Comparison of ENCODE assay signal across 17 cellular contexts in the genomic region with DNA sequence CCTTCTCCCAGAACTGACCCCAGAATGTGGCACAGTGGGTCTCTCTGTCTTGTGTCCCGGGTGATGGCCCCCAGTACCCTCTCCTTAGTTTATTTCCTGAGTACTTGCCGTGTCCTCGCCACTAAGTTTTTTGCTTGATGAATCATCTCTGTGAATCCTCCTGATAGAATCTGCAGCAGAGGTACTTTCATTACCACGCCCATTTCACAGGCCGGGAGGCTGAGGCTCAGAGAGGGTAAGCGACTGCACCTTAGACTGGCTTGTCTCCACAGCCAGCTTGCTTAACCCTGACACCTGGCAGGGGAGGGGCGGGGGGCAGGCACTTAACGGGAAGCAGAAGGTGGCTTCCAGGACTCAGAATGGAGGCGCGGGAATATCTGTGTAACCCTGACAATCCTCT. TPM values are rescaled to one million over a fixed set of nuclear protein-coding genes. Genes with fewer than 3 reads are reported as not detected.
A peak's percentile ranks its signal among the peaks of the same experiment; 100 is the strongest.
DNase-seq lines count a peak whose midpoint lies in the region; ATAC-seq lines count a peak whose summit lies in the region.
"Had no signal": no experiment of that assay in that cellular context is flagged by ENCODE, and none has a peak within 500 bp of the region (broad histone marks: within the 10 kb centered on the region; RNA-seq: fewer than 3 reads in every experiment).

No MANE protein-coding gene starts in this region.

- CTCF ChIA-PET in activated CD4-positive, alpha-beta memory T cell treated with anti-CD3 and anti-CD28 coated beads for 36 hours (lab: Charles Lee): interaction anchor here (2.8 kb wide), 1 partner anchor 12 kb away, joined by 10 read pairs; no protein-coding TSS in a partner anchor

- POLR2A ChIA-PET in activated CD4-positive, alpha-beta memory T cell treated with anti-CD3 and anti-CD28 coated beads for 36 hours (lab: Charles Lee): no interaction called here

- no peak overlapping the region for H2AK5ac ChIP-seq in mesenchymal stem cell (ENCODE audit: low read length, severe bottlenecking)

- H3K27ac ChIP-seq in mesenchymal stem cell (ENCODE audit: low read length, poor library complexity, severe bottlenecking): no peak overlapping the region
- H3K27ac ChIP-seq: testis had no signal

- no peak overlapping the region for H4K91ac ChIP-seq in mesenchymal stem cell (ENCODE audit: low read length)

- no peaks in the 10 kb centered on the region for H3K36me3 Mint-ChIP-seq in activated T-cell treated with anti-CD3 and anti-CD28 coated beads, Interleukin-2, amount 50 U/mL, for 4 hours (ENCODE audit: insufficient read depth)
- H3K36me3 Mint-ChIP-seq in activated T-cell treated with anti-CD3 and anti-CD28 coated beads, Interleukin-2, amount 50 U/mL, for 24 hours (ENCODE audit: low read depth): no peaks in the 10 kb centered on the region
- H3K36me3 Mint-ChIP-seq in activated CD4-positive, alpha-beta memory T cell treated with anti-CD3 and anti-CD28 coated beads for 36 hours: no peaks in the 10 kb centered on the region
- H3K36me3 Mint-ChIP-seq: memory B cell had no signal

- H3K4me3 ChIP-seq in mesenchymal stem cell (ENCODE audit: insufficient read depth in 1 of 2, low read depth in 1 of 2, low read length in 2 of 2): no peak overlapping the region
- H3K4me3 ChIP-seq: testis had no signal

- H2BK12ac ChIP-seq in mesenchymal stem cell (ENCODE audit: low read length in 2 of 2): no peak overlapping the region

- peaks cover 7% of the 10 kb centered on the region for H3K9me3 ChIP-seq in mesenchymal stem cell (ENCODE audit: control insufficient read depth, low read length)
- H3K9me3 ChIP-seq: testis had no signal

- H3K18ac ChIP-seq in mesenchymal stem cell (ENCODE audit: low read depth in 1 of 2, low read length in 2 of 2): peak overlapping the region in 1 of 2 experiments; percentile 69

- peaks cover 2% of the 10 kb centered on the region for H3K4me1 Mint-ChIP-seq in activated T-cell treated with anti-CD3 and anti-CD28 coated beads, Interleukin-2, amount 50 U/mL, for 4 hours (ENCODE audit: low read depth)
- H3K4me1 Mint-ChIP-seq in activated T-cell treated with anti-CD3 and anti-CD28 coated beads, Interleukin-2, amount 50 U/mL, for 24 hours (ENCODE audit: low read depth): peaks cover 9% of the 10 kb centered on the region
- peaks cover 11% of the 10 kb centered on the region for H3K4me1 Mint-ChIP-seq in activated CD4-positive, alpha-beta memory T cell treated with anti-CD3 and anti-CD28 coated beads for 36 hours (ENCODE audit: low read depth)
- H3K4me1 Mint-ChIP-seq: memory B cell had no signal

- no peak overlapping the region for H3K27ac Mint-ChIP-seq in activated T-cell treated with anti-CD3 and anti-CD28 coated beads, Interleukin-2, amount 50 U/mL, for 24 hours
- no peak overlapping the region for H3K27ac Mint-ChIP-seq in activated CD4-positive, alpha-beta memory T cell treated with anti-CD3 and anti-CD28 coated beads for 36 hours
- H3K27ac Mint-ChIP-seq: dendritic cell treated with granulocyte-macrophage colony-stimulating factor and Interleukin-4, amounts not matched to agents 40 ng/mL and 50 ng/mL, for 4 days; memory B cell; nephron progenitor cell had no signal

- H3K79me1 ChIP-seq in mesenchymal stem cell (replicated peaks; ENCODE audit: low read length, poor library complexity, severe bottlenecking): no peaks in the 10 kb centered on the region

- no peak overlapping the region for H3K4me2 ChIP-seq in mesenchymal stem cell (ENCODE audit: low read length, poor library complexity, severe bottlenecking)

- peaks cover 18% of the 10 kb centered on the region for H3K4me1 ChIP-seq in mesenchymal stem cell (ENCODE audit: control insufficient read depth, insufficient read depth, low read depth, low read length)

- no peaks in the 10 kb centered on the region for H3K36me3 ChIP-seq in mesenchymal stem cell (ENCODE audit: control insufficient read depth in 1 of 2, insufficient read depth in 2 of 2, low read depth in 1 of 2, low read length in 2 of 2)

- no peak overlapping the region for H3K4me3 Mint-ChIP-seq in activated T-cell treated with anti-CD3 and anti-CD28 coated beads, Interleukin-2, amount 50 U/mL, for 4 hours
- no peak overlapping the region for H3K4me3 Mint-ChIP-seq in activated T-cell treated with anti-CD3 and anti-CD28 coated beads, Interleukin-2, amount 50 U/mL, for 24 hours
- no peak overlapping the region for H3K4me3 Mint-ChIP-seq in activated CD4-positive, alpha-beta memory T cell treated with anti-CD3 and anti-CD28 coated beads for 36 hours
- H3K4me3 Mint-ChIP-seq: dendritic cell treated with granulocyte-macrophage colony-stimulating factor and Interleukin-4, amounts not matched to agents 40 ng/mL and 50 ng/mL, for 4 days; memory B cell; nephron progenitor cell had no signal

- H4K8ac ChIP-seq in mesenchymal stem cell (ENCODE audit: low read length): no peak overlapping the region

- peak overlapping the region; percentile 8 for H2BK120ac ChIP-seq in mesenchymal stem cell (ENCODE audit: low read depth, low read length)

- H2BK15ac ChIP-seq in mesenchymal stem cell (ENCODE audit: low read depth, poor library complexity, severe bottlenecking): no peak overlapping the region

- 65% methylated on average over 10 of the region's 10 CpGs for WGBS in mesenchymal stem cell

- no peaks in the 10 kb centered on the region for H3K9me3 Mint-ChIP-seq in activated T-cell treated with anti-CD3 and anti-CD28 coated beads, Interleukin-2, amount 50 U/mL, for 4 hours
- H3K9me3 Mint-ChIP-seq in activated T-cell treated with anti-CD3 and anti-CD28 coated beads, Interleukin-2, amount 50 U/mL, for 24 hours: no peaks in the 10 kb centered on the region
- H3K9me3 Mint-ChIP-seq in activated CD4-positive, alpha-beta memory T cell treated with anti-CD3 and anti-CD28 coated beads for 36 hours: no peaks in the 10 kb centered on the region
- H3K9me3 Mint-ChIP-seq: dendritic cell treated with granulocyte-macrophage colony-stimulating factor and Interleukin-4, amounts not matched to agents 40 ng/mL and 50 ng/mL, for 4 days; memory B cell had no signal

- peak overlapping the region in 1 of 2 experiments; percentile 27 for H3K4ac ChIP-seq in mesenchymal stem cell (ENCODE audit: low read depth in 1 of 2, low read length in 2 of 2)

- H3K14ac ChIP-seq in mesenchymal stem cell (ENCODE audit: low read length in 2 of 2): peak overlapping the region in 1 of 2 experiments; percentile 94

- peak; percentile 80 to 84 for ATAC-seq in activated T-cell treated with anti-CD3 and anti-CD28 coated beads, Interleukin-2, amount 50 U/mL, for 4 hours
- no peak for ATAC-seq in GM19455 (IDR thresholded peaks at IDR 0.05; ENCODE audit: unreplicated experiment)
- ATAC-seq in left cardiac atrium: no peak
- ATAC-seq in GM19035 (IDR thresholded peaks at IDR 0.05; ENCODE audit: unreplicated experiment): no peak

- no peak overlapping the region for H2BK5ac ChIP-seq in mesenchymal stem cell (ENCODE audit: low read depth, low read length, poor library complexity, severe bottlenecking)

- intact Hi-C loops in activated CD4-positive, alpha-beta memory T cell treated with anti-CD3 and anti-CD28 coated beads for 36 hours (cut with micrococcal nuclease): no loop called here
- intact Hi-C loops in left cardiac atrium (cut with DNase I): no loop called here

- no peak overlapping the region for H2AFZ ChIP-seq in mesenchymal stem cell (ENCODE audit: low read depth, low read length)

- H3K9ac ChIP-seq in mesenchymal stem cell (ENCODE audit: low read length): no peak overlapping the region

- no peak for DNase-seq in activated T-cell treated with anti-CD3 and anti-CD28 coated beads, Interleukin-2, amount 50 U/mL, for 4 hours
- DNase-seq in activated T-cell treated with anti-CD3 and anti-CD28 coated beads, Interleukin-2, amount 50 U/mL, for 24 hours: no peak
- DNase-seq in HCEC 1CT (peak; percentile 30), mesenchymal stem cell (peak; percentile 33), left cardiac atrium (no peak)
- peak; percentile 62 for DNase-seq in activated CD4-positive, alpha-beta memory T cell treated with anti-CD3 and anti-CD28 coated beads for 36 hours
- DNase-seq: activated CD4-positive, CD25-positive, alpha-beta regulatory T cell; KBM-7; NCI-H1417 treated with DMSO at 0.1 percent for 48 hours; NCI-H226; nephron progenitor cell; NK-92 treated with Interleukin-12 subunit alpha and Interleukin-12 subunit beta, amount 100 ng/mL, for 24 hours; testis had no signal

- no peak overlapping the region for H3K23ac ChIP-seq in mesenchymal stem cell (ENCODE audit: low read length in 2 of 2)

- no peaks in the 10 kb centered on the region for H3K27me3 Mint-ChIP-seq in activated T-cell treated with anti-CD3 and anti-CD28 coated beads, Interleukin-2, amount 50 U/mL, for 4 hours (ENCODE audit: low read depth)
- H3K27me3 Mint-ChIP-seq in activated T-cell treated with anti-CD3 and anti-CD28 coated beads, Interleukin-2, amount 50 U/mL, for 24 hours: no peaks in the 10 kb centered on the region
- H3K27me3 Mint-ChIP-seq in activated CD4-positive, alpha-beta memory T cell treated with anti-CD3 and anti-CD28 coated beads for 36 hours: no peaks in the 10 kb centered on the region

- H3K27me3 ChIP-seq in mesenchymal stem cell (ENCODE audit: control insufficient read depth in 1 of 2, insufficient read depth in 1 of 2, low read length in 2 of 2): no peaks in the 10 kb centered on the region
- H3K27me3 ChIP-seq: testis had no signal

RNA-seq across cellular contexts. Expression of a gene that starts 7.9 kb away (rescaled TPM):
- total RNA-seq in activated T-cell treated with anti-CD3 and anti-CD28 coated beads, Interleukin-2, amount 50 U/mL, for 4 hours: 1 to 10 TPM; 1.6 to 1.9 (median 1.8) TPM
- 1 to 10 TPM; 1.3 to 1.5 TPM for total RNA-seq in activated CD4-positive, alpha-beta memory T cell treated with anti-CD3 and anti-CD28 coated beads for 36 hours
- polyA plus RNA-seq in mesenchymal stem cell (2013, experiment 1 of 2): 26.8 TPM
- 26.3 TPM for polyA plus RNA-seq in mesenchymal stem cell (2013, experiment 2 of 2)
- 10 to 100 TPM in 1 of 2 donors, 1 to 10 TPM in 1; 5.4 to 13.1 TPM for total RNA-seq in left cardiac atrium

Comparison
In these comparisons a context has a peak if more than half of its experiments do, and no peak if none do; other contexts are left out.
1. ATAC-seq: peak in activated T-cell treated with anti-CD3 and anti-CD28 coated beads, Interleukin-2, amount 50 U/mL, for 4 hours (2 of 2); none in GM19455 (single experiment), left cardiac atrium (0 of 2) and GM19035 (single experiment).
2. DNase-seq: peak in HCEC 1CT (single experiment), activated CD4-positive, alpha-beta memory T cell treated with anti-CD3 and anti-CD28 coated beads for 36 hours (single experiment) and mesenchymal stem cell (single experiment); none in activated T-cell treated with anti-CD3 and anti-CD28 coated beads, Interleukin-2, amount 50 U/mL, for 4 hours (single experiment), activated T-cell treated with anti-CD3 and anti-CD28 coated beads, Interleukin-2, amount 50 U/mL, for 24 hours (single experiment) and left cardiac atrium (single experiment).